9 cellular contexts compared by ENCODE assay signal in the genomic region with DNA sequence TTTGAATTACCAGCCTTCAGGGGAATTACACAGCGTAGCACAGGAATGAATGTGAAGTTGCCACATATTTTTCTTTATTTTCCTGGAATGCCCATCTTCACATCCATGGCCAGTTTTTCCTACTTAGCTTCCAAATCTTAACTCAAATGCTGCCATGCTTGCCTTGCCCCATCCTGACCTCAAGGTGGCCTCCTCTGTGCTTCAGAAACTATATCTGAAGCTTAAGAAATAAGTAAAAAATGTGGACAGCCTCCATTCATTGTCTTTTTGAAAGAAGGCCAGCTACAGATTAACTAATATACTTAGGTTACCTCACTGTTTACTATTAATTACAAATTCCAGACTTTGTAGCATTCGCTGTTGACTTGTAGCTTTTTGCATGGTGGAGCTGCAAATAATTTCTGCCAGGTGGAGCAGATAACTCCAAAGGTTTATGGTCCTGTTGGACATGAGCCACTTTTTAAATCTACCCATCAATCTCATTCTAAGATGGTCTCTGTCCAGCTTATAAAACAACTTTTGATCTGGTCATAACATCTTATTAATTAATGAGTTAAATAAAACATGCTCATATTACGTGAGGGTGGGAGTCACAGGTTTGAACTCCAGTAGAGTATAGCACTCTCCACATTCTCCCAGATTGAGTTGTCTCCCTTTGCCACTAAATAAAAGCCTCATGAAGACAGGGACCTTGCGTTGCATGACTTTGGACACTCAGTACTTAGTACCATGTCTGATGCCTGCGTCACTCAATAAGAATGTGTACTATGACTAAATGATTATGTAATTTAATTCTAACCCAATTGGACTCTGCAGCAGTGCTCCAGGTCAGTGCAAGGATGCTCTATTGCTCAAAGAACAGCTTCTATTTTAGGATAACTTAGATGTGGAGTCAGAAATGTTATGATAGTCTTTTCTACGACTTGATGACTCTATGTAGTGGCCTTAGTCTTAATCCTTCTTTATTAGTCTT.
DNase-seq lines count a peak whose midpoint lies in the region; ATAC-seq, FAIRE-seq and TF ChIP-seq lines count a peak whose summit lies in the region.
"Had no signal": no experiment of that assay in that cellular context is flagged by ENCODE, and none has a peak within 500 bp of the region (broad histone marks: within the 10 kb centered on the region; RNA-seq: fewer than 3 reads in every experiment).

No MANE protein-coding gene starts in this region.

- CTCF ChIA-PET in K562 (lab: Yijun Ruan, JAX; ENCODE audit: low intra/inter-chr PET ratio), result no interaction called here

- peak in 1 of 2 experiments; percentile 72; a peak in 3 of 4 replicates for TF ChIP-seq RAD21 in K562 (CRISPR knock-in tag; conservative IDR thresholded peaks at IDR 0.05 in 1 of 2, IDR thresholded peaks at IDR 0.05 in 1 of 2)

- no peak overlapping the region for H2AK5ac ChIP-seq in mesenchymal stem cell (ENCODE audit: low read length, severe bottlenecking)

- H4K8ac ChIP-seq in mesenchymal stem cell (ENCODE audit: low read length), result no peak overlapping the region

- ATAC-seq in K562, result peak; percentile 76

- no peaks in the 10 kb centered on the region for H3K27me3 ChIP-seq in Karpas-422 (ENCODE audit: low read length)
- peaks cover 5 to 7% of the 10 kb centered on the region in 2 experiments; a peak in 2 of 5 replicates for H3K27me3 ChIP-seq in K562 (ENCODE audit: control insufficient read depth in 2 of 2, insufficient read depth in 2 of 2, low read length in 2 of 2)
- H3K27me3 ChIP-seq in mesenchymal stem cell (ENCODE audit: control insufficient read depth in 1 of 2, insufficient read depth in 1 of 2, low read length in 2 of 2), result no peaks in the 10 kb centered on the region

- no peak overlapping the region for H3K14ac ChIP-seq in mesenchymal stem cell (ENCODE audit: low read length in 2 of 2)

- no peaks in the 10 kb centered on the region for H3K9me2 ChIP-seq in Karpas-422 (replicated peaks; ENCODE audit: insufficient read depth, low read length)

- no peak overlapping the region for H4K91ac ChIP-seq in mesenchymal stem cell (ENCODE audit: low read length)

- H3K9me1 ChIP-seq in K562 (ENCODE audit: control insufficient read depth, insufficient read depth, low read length), result no peaks in the 10 kb centered on the region

- peak overlapping the region in 1 of 2 experiments; percentile 79 for H3K4ac ChIP-seq in mesenchymal stem cell (ENCODE audit: low read depth in 1 of 2, low read length in 2 of 2)

- POLR2A ChIA-PET in K562 (lab: Yijun Ruan, JAX), result interaction anchor here (0.6 to 1.7 kb wide), 4 partner anchors 10 to 680 kb away, joined by 3 to 6 read pairs (median 4); a partner anchor contains a TSS

- H3K9ac ChIP-seq in Karpas-422 (ENCODE audit: low read length), result no peak overlapping the region
- no peak overlapping the region for H3K9ac ChIP-seq in K562 (ENCODE audit: insufficient read depth in 1 of 2, low read depth in 2 of 2, low read length in 2 of 2)
- peak overlapping the region; percentile 61 for H3K9ac ChIP-seq in mesenchymal stem cell (ENCODE audit: low read length)

- no peak for TF ChIP-seq POLR2A in K562 (conservative IDR thresholded peaks at IDR 0.05)

- intact Hi-C loops in K562 (cut with micrococcal nuclease), result loop anchor here (2.0 to 10.0 kb wide), 2 partner anchors 388 to 1512 kb away; no protein-coding TSS in a partner anchor

- H3K18ac ChIP-seq in mesenchymal stem cell (ENCODE audit: low read depth in 1 of 2, low read length in 2 of 2), result no peak overlapping the region

- TF ChIP-seq EP300 in K562 (IDR thresholded peaks at IDR 0.05; ENCODE audit: low read length), result no peak

- H3K79me2 ChIP-seq in Karpas-422 (ENCODE audit: low read length), result no peaks in the 10 kb centered on the region
- H3K79me2 ChIP-seq in K562 (ENCODE audit: control insufficient read depth, insufficient read depth, low read length), result no peaks in the 10 kb centered on the region

- H3K36me3 ChIP-seq in Karpas-422 (ENCODE audit: insufficient read depth, low read length) (no peaks in the 10 kb centered on the region), K562 (ENCODE audit: control insufficient read depth, insufficient read depth, low read length) (no peaks in the 10 kb centered on the region), mesenchymal stem cell (ENCODE audit: control insufficient read depth in 1 of 2, insufficient read depth in 2 of 2, low read depth in 1 of 2, low read length in 2 of 2) (no peaks in the 10 kb centered on the region)

- WGBS in K562 (ENCODE audit: insufficient coverage, low coverage, missing lambda C conversion rate), result 7% methylated on average over 6 of the region's 6 CpGs
- WGBS in mesenchymal stem cell, result 67% methylated on average over 3 of the region's 6 CpGs

- no peak overlapping the region for H2BK15ac ChIP-seq in mesenchymal stem cell (ENCODE audit: low read depth, poor library complexity, severe bottlenecking)

- H3K79me1 ChIP-seq in mesenchymal stem cell (replicated peaks; ENCODE audit: low read length, poor library complexity, severe bottlenecking), result no peaks in the 10 kb centered on the region

- H4K20me1 ChIP-seq in Karpas-422 (ENCODE audit: insufficient read depth, low read depth, low read length) (no peaks in the 10 kb centered on the region), K562 (replicated peaks; ENCODE audit: control insufficient read depth, insufficient read depth, low read length) (no peaks in the 10 kb centered on the region)

- BruUV-seq in K562 (replicated peaks; lab: Mats Ljungman, UMichigan), result no TSS peak

- peak; percentile 45 to 59 (median 57); a peak in 5 of 6 replicates for TF ChIP-seq CTCF in K562 (IDR thresholded peaks at IDR 0.05 in 2 of 3, conservative IDR thresholded peaks at IDR 0.05 in 1 of 3; ENCODE audit: insufficient read depth in 2 of 3, low read depth in 1 of 3, low read length in 3 of 3)

- no peak overlapping the region for H3K27ac ChIP-seq in Karpas-422 (ENCODE audit: low read length)
- no peak overlapping the region for H3K27ac ChIP-seq in K562 (ENCODE audit: extremely low read depth, low read depth, low read length)
- no peak overlapping the region for H3K27ac ChIP-seq in mesenchymal stem cell (ENCODE audit: low read length, poor library complexity, severe bottlenecking)

- no peaks in the 10 kb centered on the region for H3K9me3 ChIP-seq in Karpas-422 (ENCODE audit: low read length)
- no peaks in the 10 kb centered on the region for H3K9me3 ChIP-seq in K562 (replicated peaks; ENCODE audit: control insufficient read depth, insufficient read depth, low read depth, low read length)
- H3K9me3 ChIP-seq in mesenchymal stem cell (ENCODE audit: control insufficient read depth, low read length), result no peaks in the 10 kb centered on the region

- H2AFZ ChIP-seq in Karpas-422 (ENCODE audit: low read length), result no peak overlapping the region
- no peak overlapping the region for H2AFZ ChIP-seq in K562 (ENCODE audit: low read depth, low read length)
- no peak overlapping the region for H2AFZ ChIP-seq in mesenchymal stem cell (ENCODE audit: low read depth, low read length)

- no peak overlapping the region for H3K23ac ChIP-seq in mesenchymal stem cell (ENCODE audit: low read length in 2 of 2)

- peak; percentile 6 for FAIRE-seq in K562 (lab: Jason Lieb, UNC)

- H2BK12ac ChIP-seq in mesenchymal stem cell (ENCODE audit: low read length in 2 of 2), result peak overlapping the region in 1 of 2 experiments; percentile 54

- H2BK120ac ChIP-seq in mesenchymal stem cell (ENCODE audit: low read depth, low read length), result no peak overlapping the region

- H3K4me1 ChIP-seq in Karpas-422 (ENCODE audit: low read length), result peaks cover 5% of the 10 kb centered on the region; the same call in 1 of the 2 replicates
- no peaks in the 10 kb centered on the region for H3K4me1 ChIP-seq in K562 (replicated peaks in 1 of 2; ENCODE audit: control insufficient read depth in 2 of 2, insufficient read depth in 2 of 2, low read length in 2 of 2)
- H3K4me1 ChIP-seq in mesenchymal stem cell (ENCODE audit: control insufficient read depth, insufficient read depth, low read depth, low read length), result peaks cover 1% of the 10 kb centered on the region

- H2BK5ac ChIP-seq in mesenchymal stem cell (ENCODE audit: low read depth, low read length, poor library complexity, severe bottlenecking), result no peak overlapping the region

- DNase-seq in ELR (ENCODE audit: low read depth) (peak; percentile 73), Karpas-422 (peak; percentile 67), K562 (ENCODE audit: extremely low read depth in 1 of 4, low spot score in 3 of 4) (peak; percentile 10 to 38 (median 22)), mesenchymal stem cell (peak; percentile 52), activated T-cell treated with anti-CD3 and anti-CD28 coated beads for 4 hours (no peak), NCI-H510A treated with DMSO at 0.1 percent for 48 hours (lab: John Stamatoyannopoulos, UW) (no peak), COLO668 (lab: John Stamatoyannopoulos, UW; ENCODE audit: unreplicated experiment) (no peak), NCI-H187 (lab: John Stamatoyannopoulos, UW) (no peak)
- DNase-seq: immature natural killer cell had no signal

- in situ Hi-C loops in K562 (cut with MboI), result no loop called here

- H3K4me2 ChIP-seq in Karpas-422 (ENCODE audit: low read depth, low read length, poor library complexity, severe bottlenecking), result no peak overlapping the region
- H3K4me2 ChIP-seq in K562 (ENCODE audit: insufficient read depth, low read length), result no peak overlapping the region
- H3K4me2 ChIP-seq in mesenchymal stem cell (ENCODE audit: low read length, poor library complexity, severe bottlenecking), result no peak overlapping the region

- H3K4me3 ChIP-seq in Karpas-422 (ENCODE audit: low read length) (no peak overlapping the region), K562 (no peak overlapping the region), mesenchymal stem cell (ENCODE audit: insufficient read depth in 1 of 2, low read depth in 1 of 2, low read length in 2 of 2) (no peak overlapping the region)

TF ChIP-seq in K562, 482 proteins besides CTCF, POLR2A, EP300 and RAD21 (continues in another document):
- TF ChIP-seq SRSF1 (IDR thresholded peaks at IDR 0.05; ENCODE audit: low read depth, low read length), result no peak
- no peak for TF ChIP-seq EGR1 (conservative IDR thresholded peaks at IDR 0.05)
- 0 out of 2 replicates have a peak, but pooled peaks have one; percentile 33 for TF ChIP-seq SMC3 (conservative IDR thresholded peaks at IDR 0.05; ENCODE audit: insufficient read depth, low read depth, low read length)
- TF ChIP-seq FOXA1 (IDR thresholded peaks at IDR 0.05; ENCODE audit: borderline replicate concordance), result no peak
- TF ChIP-seq CAMTA2 (CRISPR knock-in tag; conservative IDR thresholded peaks at IDR 0.05), result no peak
- no peak for TF ChIP-seq BRF1 (IDR thresholded peaks at IDR 0.05; ENCODE audit: borderline replicate concordance, extremely low read depth, insufficient read length)
- TF ChIP-seq XRCC4 (IDR thresholded peaks at IDR 0.05; ENCODE audit: extremely low read depth, insufficient read depth, insufficient read length), result no peak
- TF ChIP-seq BCL6 (CRISPR knock-in tag; IDR thresholded peaks at IDR 0.05), result no peak
- TF ChIP-seq ZNF239 (CRISPR knock-in tag; IDR thresholded peaks at IDR 0.05), result no peak

Comparison
In these comparisons a context has a peak if more than half of its experiments do, and no peak if none do; other contexts are left out.
1. DNase-seq: peak in ELR (single experiment), Karpas-422 (single experiment), K562 (4 of 4) and mesenchymal stem cell (single experiment); none in activated T-cell treated with anti-CD3 and anti-CD28 coated beads for 4 hours (single experiment), NCI-H510A treated with DMSO at 0.1 percent for 48 hours (single experiment), COLO668 (single experiment) and NCI-H187 (0 of 2).